In the genomic region with DNA sequence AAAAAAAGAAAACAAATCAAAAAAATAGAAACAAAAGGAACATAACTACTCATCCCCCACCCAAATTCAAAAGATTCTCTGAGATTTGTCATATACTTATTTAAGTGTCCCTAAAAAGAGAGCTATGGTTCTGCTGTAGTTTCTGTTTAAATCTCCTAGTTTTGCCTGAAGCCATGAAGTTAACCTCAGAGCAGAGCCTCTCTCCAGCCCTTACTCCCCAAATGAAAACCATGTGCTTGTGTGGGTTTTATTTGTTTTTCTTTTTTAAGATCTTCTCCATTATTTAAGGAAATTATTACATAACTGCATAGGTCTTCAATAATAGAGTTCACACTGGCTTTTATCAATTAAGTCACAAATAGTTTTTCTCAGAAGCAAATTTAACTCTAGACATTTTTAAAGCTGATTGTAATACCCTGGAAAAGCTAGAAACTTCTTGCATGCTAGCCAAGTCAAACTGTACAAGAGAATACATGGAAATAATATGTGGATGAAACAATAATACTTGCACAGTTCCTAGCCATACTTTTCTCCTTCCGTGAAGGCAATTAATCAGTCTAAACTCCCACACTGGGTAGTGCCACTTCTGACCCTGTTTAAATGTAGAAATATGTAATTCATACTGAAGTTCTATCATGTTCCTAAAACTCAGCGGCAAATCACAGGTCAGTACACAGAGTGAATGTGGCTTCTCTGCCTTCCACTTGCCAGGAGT, we compare ENCODE assay signal across 21 cellular contexts.
A peak's percentile ranks its signal among the peaks of the same experiment; 100 is the strongest.
DNase-seq lines count a peak whose midpoint lies in the region; ATAC-seq and TF ChIP-seq lines count a peak whose summit lies in the region.
"Had no signal": no experiment of that assay in that cellular context is flagged by ENCODE, and none has a peak within 500 bp of the region (broad histone marks: within the 10 kb centered on the region; RNA-seq: fewer than 3 reads in every experiment).

No MANE protein-coding gene starts in this region.

- H3K36me3 ChIP-seq in left ventricle myocardium inferior (no peaks in the 10 kb centered on the region), heart left ventricle (no peaks in the 10 kb centered on the region), mesenchymal stem cell (ENCODE audit: control insufficient read depth in 1 of 2, insufficient read depth in 2 of 2, low read depth in 1 of 2, low read length in 2 of 2) (no peaks in the 10 kb centered on the region)
- H3K36me3 ChIP-seq: BLaER1 treated with 17β-estradiol and CSF1 and Interleukin-3, amounts not matched to agents 10 nM and 100 nM; heart right ventricle; Peyer's patch; SJSA1 had no signal

- H3K4me1 ChIP-seq in left ventricle myocardium inferior (peaks cover 42% of the 10 kb centered on the region), heart left ventricle (peaks cover 0 to 48% (median 15%) of the 10 kb centered on the region in 12 donors), mesenchymal stem cell (ENCODE audit: control insufficient read depth, insufficient read depth, low read depth, low read length) (no peaks in the 10 kb centered on the region)
- H3K4me1 ChIP-seq: body of pancreas, Peyer's patch had no signal

- H3K79me1 ChIP-seq in mesenchymal stem cell (replicated peaks; ENCODE audit: low read length, poor library complexity, severe bottlenecking): no peaks in the 10 kb centered on the region

- intact Hi-C loops in left ventricle myocardium inferior (cut with micrococcal nuclease): no loop called here
- intact Hi-C loops in heart left ventricle (cut with DNase I): no loop called here

- H3K27ac ChIP-seq in left ventricle myocardium inferior (replicated peaks): peak overlapping the region; percentile 2
- no peak overlapping the region for H3K27ac ChIP-seq in heart left ventricle
- H3K27ac ChIP-seq in mesenchymal stem cell (ENCODE audit: low read length, poor library complexity, severe bottlenecking): no peak overlapping the region
- H3K27ac ChIP-seq: BLaER1 treated with 17β-estradiol and CSF1 and Interleukin-3, amounts not matched to agents 10 nM and 100 nM; body of pancreas; Peyer's patch; SJSA1 had no signal

- no peak for DNase-seq in left ventricle myocardium inferior
- no peak for DNase-seq in heart left ventricle
- DNase-seq in dedifferentiated amniotic fluid mesenchymal stem cell (ENCODE audit: extremely low spot score): peak; percentile 74
- no peak for DNase-seq in mesenchymal stem cell
- DNase-seq in medulla oblongata (ENCODE audit: extremely low spot score): no peak
- no peak for DNase-seq in T-helper 2 cell
- DNase-seq in Kasumi-1 (lab: John Stamatoyannopoulos, UW): no peak
- DNase-seq: 8988T; activated CD4-positive, alpha-beta T cell treated with anti-CD3 and anti-CD28 coated beads, Interleukin-2, amount 50 U/mL, for 1 hour; body of pancreas; heart right ventricle; NCI-H1436; NCI-H510A treated with DMSO at 0.1 percent for 48 hours; Peyer's patch; T-helper 17 cell had no signal

- H2AFZ ChIP-seq in mesenchymal stem cell (ENCODE audit: low read depth, low read length): no peak overlapping the region

- WGBS in heart left ventricle, 4 donors: 67 to 73% (median 69%) methylated on average over 2 of the region's 2 CpGs
- WGBS in mesenchymal stem cell: no CpG with 5 or more reads among the region's 2 CpGs

- H3K4me3 ChIP-seq in left ventricle myocardium inferior (no peak overlapping the region), heart left ventricle (no peak overlapping the region), mesenchymal stem cell (ENCODE audit: insufficient read depth in 1 of 2, low read depth in 1 of 2, low read length in 2 of 2) (peak overlapping the region in 1 of 2 experiments; percentile 13)
- H3K4me3 ChIP-seq: BLaER1 treated with 17β-estradiol and CSF1 and Interleukin-3, amounts not matched to agents 10 nM and 100 nM; body of pancreas; heart right ventricle; Peyer's patch; SJSA1 had no signal

- no peaks in the 10 kb centered on the region for H3K9me3 ChIP-seq in left ventricle myocardium inferior (replicated peaks)
- H3K9me3 ChIP-seq in heart left ventricle: no peaks in the 10 kb centered on the region
- no peaks in the 10 kb centered on the region for H3K9me3 ChIP-seq in mesenchymal stem cell (ENCODE audit: control insufficient read depth, low read length)
- H3K9me3 ChIP-seq: body of pancreas, heart right ventricle, Peyer's patch, SJSA1 had no signal

- no peak overlapping the region for H4K91ac ChIP-seq in mesenchymal stem cell (ENCODE audit: low read length)

- H2BK12ac ChIP-seq in mesenchymal stem cell (ENCODE audit: low read length in 2 of 2): no peak overlapping the region

- no peak overlapping the region for H3K23ac ChIP-seq in mesenchymal stem cell (ENCODE audit: low read length in 2 of 2)

- H2BK5ac ChIP-seq in mesenchymal stem cell (ENCODE audit: low read depth, low read length, poor library complexity, severe bottlenecking): no peak overlapping the region

- H3K14ac ChIP-seq in mesenchymal stem cell (ENCODE audit: low read length in 2 of 2): no peak overlapping the region

- no peak overlapping the region for H3K4ac ChIP-seq in mesenchymal stem cell (ENCODE audit: low read depth in 1 of 2, low read length in 2 of 2)

- no peak for TF ChIP-seq POLR2A in heart left ventricle (IDR thresholded peaks at IDR 0.05)

- H2BK15ac ChIP-seq in mesenchymal stem cell (ENCODE audit: low read depth, poor library complexity, severe bottlenecking): no peak overlapping the region

- no peak overlapping the region for H2BK120ac ChIP-seq in mesenchymal stem cell (ENCODE audit: low read depth, low read length)

- H3K27me3 ChIP-seq in left ventricle myocardium inferior (ENCODE audit: low read depth): no peaks in the 10 kb centered on the region
- H3K27me3 ChIP-seq in heart left ventricle: no peaks in the 10 kb centered on the region
- no peaks in the 10 kb centered on the region for H3K27me3 ChIP-seq in mesenchymal stem cell (ENCODE audit: control insufficient read depth in 1 of 2, insufficient read depth in 1 of 2, low read length in 2 of 2)
- H3K27me3 ChIP-seq: BLaER1 treated with 17β-estradiol and CSF1 and Interleukin-3, amounts not matched to agents 10 nM and 100 nM; body of pancreas; heart right ventricle; Peyer's patch; SJSA1 had no signal

- no peak overlapping the region for H2AK5ac ChIP-seq in mesenchymal stem cell (ENCODE audit: low read length, severe bottlenecking)

- ATAC-seq in heart left ventricle (no peak), GM18519 (IDR thresholded peaks at IDR 0.05; ENCODE audit: low FRiP score, unreplicated experiment) (no peak)
- ATAC-seq: activated naive CD4-positive, alpha-beta T cell treated with anti-CD3 and anti-CD28 coated beads, Interleukin-2, amount 50 U/mL, for 72 hours; body of pancreas; left lobe of liver; stimulated activated effector memory CD8-positive, alpha-beta T cell treated with anti-CD3 and anti-CD28 coated beads, Interleukin-12 subunit alpha, Interleukin-12 subunit beta, amount 100 ng/mL, for 72 hours; T-helper 17 cell had no signal

- H3K18ac ChIP-seq in mesenchymal stem cell (ENCODE audit: low read depth in 1 of 2, low read length in 2 of 2): no peak overlapping the region

- peak overlapping the region; percentile 62 for H3K9ac ChIP-seq in mesenchymal stem cell (ENCODE audit: low read length)
- H3K9ac ChIP-seq: BLaER1 treated with 17β-estradiol and CSF1 and Interleukin-3, amounts not matched to agents 10 nM and 100 nM had no signal

- no peak overlapping the region for H3K4me2 ChIP-seq in mesenchymal stem cell (ENCODE audit: low read length, poor library complexity, severe bottlenecking)
- H3K4me2 ChIP-seq: BLaER1 treated with 17β-estradiol and CSF1 and Interleukin-3, amounts not matched to agents 10 nM and 100 nM had no signal

- TF ChIP-seq CTCF in left ventricle myocardium inferior (IDR thresholded peaks at IDR 0.05; ENCODE audit: borderline replicate concordance): no peak
- TF ChIP-seq CTCF in heart left ventricle (IDR thresholded peaks at IDR 0.05): no peak

- no peak overlapping the region for H4K8ac ChIP-seq in mesenchymal stem cell (ENCODE audit: low read length)
